ENCODE assay signal across 11 cellular contexts in the genomic region with DNA sequence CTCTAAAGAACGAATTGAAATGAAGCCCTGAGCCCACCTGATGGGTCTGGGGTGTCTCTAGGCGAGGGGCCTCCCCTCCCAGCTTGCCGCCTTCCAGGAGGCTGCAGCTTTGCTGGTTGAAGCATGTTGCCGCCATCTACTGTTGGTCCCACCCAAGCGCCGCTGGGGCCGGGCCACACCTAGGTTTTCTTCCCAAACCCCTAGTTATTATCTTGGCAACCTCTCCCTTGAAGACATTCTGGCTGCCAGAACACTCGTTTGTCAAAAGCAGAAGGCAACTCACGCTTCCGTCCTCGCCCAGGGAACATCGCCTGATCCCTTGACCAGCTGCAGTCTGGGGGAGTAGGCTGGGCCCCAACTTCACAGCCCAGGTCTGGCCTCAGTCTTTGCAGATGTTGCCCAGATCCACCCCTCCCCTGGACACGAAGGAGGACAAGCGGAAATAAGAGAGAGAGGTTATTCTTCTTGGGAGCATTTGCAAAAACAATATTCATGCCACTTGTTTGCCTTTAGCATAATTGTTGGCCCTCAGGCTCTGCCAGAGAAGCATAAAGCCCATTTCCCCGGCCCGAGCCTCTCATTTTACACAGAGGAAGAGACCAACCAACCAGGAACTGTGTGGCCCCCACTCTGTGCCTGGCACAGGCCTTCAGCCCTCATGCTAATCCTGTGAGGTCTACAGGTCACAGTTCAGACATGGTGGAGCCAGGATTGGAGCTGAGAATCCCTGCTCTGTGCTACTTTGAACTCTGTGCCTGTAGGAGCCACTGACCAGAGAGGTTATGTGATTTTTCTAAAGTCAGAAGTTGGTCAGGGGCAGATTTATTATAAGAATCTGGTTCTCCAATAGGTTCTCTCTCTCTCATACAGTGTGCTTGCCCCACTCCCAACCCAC. TPM values are rescaled to one million over a fixed set of nuclear protein-coding genes. Genes with fewer than 3 reads are reported as not detected.
A peak's percentile ranks its signal among the peaks of the same experiment; 100 is the strongest.
DNase-seq lines count a peak whose midpoint lies in the region; ATAC-seq and TF ChIP-seq lines count a peak whose summit lies in the region.
"Had no signal": no experiment of that assay in that cellular context is flagged by ENCODE, and none has a peak within 500 bp of the region (broad histone marks: within the 10 kb centered on the region; RNA-seq: fewer than 3 reads in every experiment).

No MANE protein-coding gene starts in this region.

- peaks cover 4 to 17% (median 11%) of the 10 kb centered on the region in 3 donors for H3K4me1 Mint-ChIP-seq in CD8-positive, alpha-beta memory T cell

- H3K4me3 Mint-ChIP-seq in CD8-positive, alpha-beta memory T cell, result no peak overlapping the region
- H3K4me3 Mint-ChIP-seq: CD4-positive, CD25-positive, alpha-beta regulatory T cell; T-helper 1 cell treated with Interleukin-12 subunit alpha and Interleukin-12 subunit beta and Interleukin-4 antibody, amounts not matched to agents 30 μg/mL and 1 μg/mL, for 36 hours had no signal

- peak; percentile 31 for DNase-seq in activated CD4-positive, alpha-beta T cell treated with anti-CD3 and anti-CD28 coated beads for 48 hours
- DNase-seq in activated CD4-positive, alpha-beta T cell treated with anti-CD3 and anti-CD28 coated beads, Interleukin-2, amount 50 U/mL, for 4 hours, result no peak
- no peak for DNase-seq in astrocyte of the cerebellum (ENCODE audit: low read depth)
- peak; percentile 76 for DNase-seq in left kidney (ENCODE audit: low read depth, low spot score)
- peak in 1 of 2 donors; percentile 72 for DNase-seq in upper lobe of left lung
- DNase-seq in CD8-positive, alpha-beta memory T cell, result no peak
- DNase-seq: CD4-positive, CD25-positive, alpha-beta regulatory T cell; stimulated activated CD4-positive, alpha-beta T cell treated with anti-CD3 and anti-CD28 coated beads, Interleukin-15, amount 100 ng/mL, for 24 hours had no signal

- H3K9me3 ChIP-seq in upper lobe of left lung, result no peaks in the 10 kb centered on the region
- no peaks in the 10 kb centered on the region for H3K9me3 ChIP-seq in CD8-positive, alpha-beta memory T cell (ENCODE audit: low read length)

- H3K27me3 ChIP-seq in upper lobe of left lung, result no peaks in the 10 kb centered on the region
- no peaks in the 10 kb centered on the region for H3K27me3 ChIP-seq in CD8-positive, alpha-beta memory T cell (ENCODE audit: insufficient read depth, low read length, poor library complexity, severe bottlenecking)

- peaks cover 0 to 24% (median 0%) of the 10 kb centered on the region in 4 donors for H3K36me3 ChIP-seq in upper lobe of left lung
- no peaks in the 10 kb centered on the region for H3K36me3 ChIP-seq in CD8-positive, alpha-beta memory T cell (ENCODE audit: insufficient read depth, low read length)

- WGBS in upper lobe of left lung, 2 donors, result 58 to 59% methylated on average over 13 to 16 of the region's 16 CpGs

- peaks cover 6% of the 10 kb centered on the region in 2 donors for H3K27me3 Mint-ChIP-seq in CD8-positive, alpha-beta memory T cell

- H3K4me3 ChIP-seq in astrocyte of the cerebellum (ENCODE audit: low read depth, low read length), result no peak overlapping the region
- peak overlapping the region in 1 of 4 donors; percentile 57 for H3K4me3 ChIP-seq in upper lobe of left lung
- no peak overlapping the region for H3K4me3 ChIP-seq in CD8-positive, alpha-beta memory T cell (ENCODE audit: low read length)

- H3K9me3 Mint-ChIP-seq in CD8-positive, alpha-beta memory T cell, result no peaks in the 10 kb centered on the region
- H3K9me3 Mint-ChIP-seq: CD4-positive, CD25-positive, alpha-beta regulatory T cell; T-helper 1 cell treated with Interleukin-12 subunit alpha and Interleukin-12 subunit beta and Interleukin-4 antibody, amounts not matched to agents 30 μg/mL and 1 μg/mL, for 36 hours had no signal

- ATAC-seq in upper lobe of left lung (ENCODE audit: low FRiP score in 2 of 2) (peak in 1 of 2 donors; percentile 46), HG02852 (IDR thresholded peaks at IDR 0.05; ENCODE audit: unreplicated experiment) (no peak), HG02970 (IDR thresholded peaks at IDR 0.05; ENCODE audit: low FRiP score, unreplicated experiment) (no peak)

- TF ChIP-seq CTCF in astrocyte of the cerebellum (IDR thresholded peaks at IDR 0.05; ENCODE audit: low read depth, low read length, missing control alignments) (peak; percentile 8), upper lobe of left lung (IDR thresholded peaks at IDR 0.05) (peak in 1 of 6 experiments; percentile 27)

- CTCF ChIA-PET in CD8-positive, alpha-beta memory T cell (lab: Charles Lee), result interaction anchor here (0.6 to 1.0 kb wide), 2 partner anchors 9 to 251 kb away, joined by 3 to 5 read pairs; no protein-coding TSS in a partner anchor

- POLR2A ChIA-PET in CD8-positive, alpha-beta memory T cell (lab: Charles Lee), result no interaction called here

- H3K27ac Mint-ChIP-seq in CD8-positive, alpha-beta memory T cell, result peak overlapping the region in 2 of 8 donors; percentile 16 to 48
- H3K27ac Mint-ChIP-seq: CD4-positive, CD25-positive, alpha-beta regulatory T cell; T-helper 1 cell treated with Interleukin-12 subunit alpha and Interleukin-12 subunit beta and Interleukin-4 antibody, amounts not matched to agents 30 μg/mL and 1 μg/mL, for 36 hours had no signal

- peak overlapping the region; percentile 3 to 43 (median 36) for H3K27ac ChIP-seq in upper lobe of left lung
- no peak overlapping the region for H3K27ac ChIP-seq in CD8-positive, alpha-beta memory T cell (ENCODE audit: low read depth, low read length)

- peaks cover 0 to 2% (median 0%) of the 10 kb centered on the region in 3 donors for H3K36me3 Mint-ChIP-seq in CD8-positive, alpha-beta memory T cell
- H3K36me3 Mint-ChIP-seq: CD4-positive, CD25-positive, alpha-beta regulatory T cell had no signal

- no peak for TF ChIP-seq EP300 in upper lobe of left lung (IDR thresholded peaks at IDR 0.05)

- no peak for TF ChIP-seq POLR2A in upper lobe of left lung (IDR thresholded peaks at IDR 0.05)

- H3K4me1 ChIP-seq in upper lobe of left lung, result peaks cover 74 to 92% (median 81%) of the 10 kb centered on the region in 4 donors
- no peaks in the 10 kb centered on the region for H3K4me1 ChIP-seq in CD8-positive, alpha-beta memory T cell (ENCODE audit: insufficient read depth, low read length)

- in situ Hi-C loops in astrocyte of the cerebellum (cut with HindIII; ENCODE audit: low sequenced_read_pairs), result no loop called here

RNA-seq across cellular contexts. Expression of a gene that starts 6.7 kb away (rescaled TPM):
- 100 to 1,000 TPM in 4 of 6 donors, 10 to 100 TPM in 2; 18.9 to 360 (median 165) TPM for total RNA-seq in upper lobe of left lung
- total RNA-seq in CD8-positive, alpha-beta memory T cell, result 10 to 100 TPM in 1 of 2 experiments, 1 to 10 TPM in 1; 9.6 to 12.9 TPM
- 0.35 TPM for polyA plus RNA-seq in CD8-positive, alpha-beta memory T cell

Comparison
In these comparisons a context has a peak if more than half of its experiments do, and no peak if none do; other contexts are left out.
1. DNase-seq: peak in activated CD4-positive, alpha-beta T cell treated with anti-CD3 and anti-CD28 coated beads for 48 hours (single experiment) and left kidney (single experiment); none in activated CD4-positive, alpha-beta T cell treated with anti-CD3 and anti-CD28 coated beads, Interleukin-2, amount 50 U/mL, for 4 hours (0 of 2), astrocyte of the cerebellum (single experiment) and CD8-positive, alpha-beta memory T cell (0 of 5).